ENCODE assay signal across 17 cellular contexts in the genomic region with DNA sequence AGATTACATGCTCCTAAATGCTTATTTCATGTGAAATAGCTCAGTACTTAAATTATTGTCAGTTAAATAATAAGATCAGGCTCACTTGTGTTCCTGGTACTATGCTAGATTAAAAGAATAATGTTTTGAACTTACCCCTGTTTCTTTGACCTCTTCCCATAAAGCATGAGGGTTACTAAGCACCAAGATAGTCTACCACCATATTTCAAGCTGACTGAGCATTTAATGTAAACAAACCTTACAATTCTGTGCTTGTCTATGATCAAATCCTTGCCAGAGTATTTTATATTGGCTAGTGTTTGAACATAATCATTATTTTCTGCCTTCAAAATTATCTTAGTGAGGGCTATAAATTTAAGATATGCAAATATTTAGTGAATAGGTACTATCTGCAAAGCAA.
A peak's percentile ranks its signal among the peaks of the same experiment; 100 is the strongest.
DNase-seq lines count a peak whose midpoint lies in the region; ATAC-seq, FAIRE-seq and TF ChIP-seq lines count a peak whose summit lies in the region.
"Had no signal": no experiment of that assay in that cellular context is flagged by ENCODE, and none has a peak within 500 bp of the region (broad histone marks: within the 10 kb centered on the region; RNA-seq: fewer than 3 reads in every experiment).

No MANE protein-coding gene starts in this region.

- H3K4me3 ChIP-seq in HepG2 (replicated peaks in 1 of 3; ENCODE audit: insufficient read depth in 1 of 3, low read depth in 2 of 3, low read length in 3 of 3) (no peak overlapping the region), right lobe of liver (no peak overlapping the region)
- H3K4me3 ChIP-seq: HAP-1 had no signal

- no peak for FAIRE-seq in HepG2 (lab: Jason Lieb, UNC)
- FAIRE-seq: G401.6, GM12892 had no signal

- ATAC-seq in HepG2: no peak
- ATAC-seq in right lobe of liver: no peak
- ATAC-seq in GM19351 (IDR thresholded peaks at IDR 0.05; ENCODE audit: unreplicated experiment): no peak

- no peak overlapping the region for H3K27ac ChIP-seq in HepG2 (ENCODE audit: extremely low read length, insufficient read depth, low read length)
- no peak overlapping the region for H3K27ac ChIP-seq in right lobe of liver

- no peak overlapping the region for H2AFZ ChIP-seq in HepG2 (ENCODE audit: low read length)

- DNase-seq in HepG2 (ENCODE audit: low spot score) (no peak), right lobe of liver (no peak), NCI-H2081 treated with DMSO at 0.1 percent for 48 hours (lab: John Stamatoyannopoulos, UW) (peak; percentile 68), amniotic epithelial cell (ENCODE audit: low read depth) (peak; percentile 66), SHP77 treated with DMSO at 0.1 percent for 48 hours (lab: John Stamatoyannopoulos, UW) (no peak)
- DNase-seq in NK-92 treated with Interleukin-12 subunit alpha and Interleukin-12 subunit beta, amount 100 ng/mL, for 24 hours (lab: John Stamatoyannopoulos, UW): no peak
- DNase-seq: ACHN; BE2C; C1 segment of cervical spinal cord; CD4-positive, CD25-positive, alpha-beta regulatory T cell; CD8-positive, alpha-beta memory T cell; COR-L47; KG1 had no signal

- BruUV-seq in HepG2 (replicated peaks; lab: Mats Ljungman, UMichigan): no TSS peak

- TF ChIP-seq EP300 in HepG2 (IDR thresholded peaks at IDR 0.05; ENCODE audit: low read depth in 2 of 2, low read length in 2 of 2) (no peak), HepG2 (CRISPR knock-in tag; IDR thresholded peaks at IDR 0.05; ENCODE audit: borderline replicate concordance) (no peak)

- TF ChIP-seq CTCF in HepG2 (CRISPR knock-in tag; IDR thresholded peaks at IDR 0.05): no peak
- TF ChIP-seq CTCF in right lobe of liver (IDR thresholded peaks at IDR 0.05): no peak

- H3K27me3 ChIP-seq in HepG2 (ENCODE audit: control insufficient read depth in 1 of 2, insufficient read depth in 2 of 2, low read length in 2 of 2) (no peaks in the 10 kb centered on the region), right lobe of liver (no peaks in the 10 kb centered on the region)
- H3K27me3 ChIP-seq: BE2C had no signal

- H3K79me2 ChIP-seq in HepG2 (ENCODE audit: insufficient read depth, low read length): no peaks in the 10 kb centered on the region

- POLR2A ChIA-PET in HepG2 (lab: Yijun Ruan, JAX): no interaction called here

- H3K4me2 ChIP-seq in HepG2 (ENCODE audit: low read depth, low read length): no peak overlapping the region

- no peak overlapping the region for H3K9ac ChIP-seq in HepG2 (ENCODE audit: insufficient read depth, low read depth, low read length)

- CTCF ChIA-PET in HepG2 (lab: Yijun Ruan, JAX; ENCODE audit: low intra/inter-chr PET ratio, low total read pairs): no interaction called here

- intact Hi-C loops in HepG2 (cut with micrococcal nuclease; ENCODE audit: unreplicated experiment): no loop called here
- intact Hi-C loops in right lobe of liver (cut with DNase I): no loop called here

- H3K4me1 ChIP-seq in HepG2 (ENCODE audit: insufficient read depth, low read length) (no peaks in the 10 kb centered on the region), right lobe of liver (no peaks in the 10 kb centered on the region)
- H3K4me1 ChIP-seq: BE2C had no signal

- peaks cover 1% of the 10 kb centered on the region; the same call in 1 of the 2 replicates for H3K9me3 ChIP-seq in HepG2 (ENCODE audit: low read length)
- H3K9me3 ChIP-seq in right lobe of liver: no peaks in the 10 kb centered on the region
- H3K9me3 ChIP-seq: BE2C had no signal

- TF ChIP-seq POLR2A in HepG2 (IDR thresholded peaks at IDR 0.05; ENCODE audit: insufficient read depth in 1 of 2, low read depth in 2 of 2, low read length in 2 of 2) (no peak), right lobe of liver (IDR thresholded peaks at IDR 0.05) (no peak)

- TF ChIP-seq RAD21 in HepG2 (CRISPR knock-in tag; IDR thresholded peaks at IDR 0.05): no peak

- in situ Hi-C loops in HepG2 (cut with HindIII; ENCODE audit: extremely low pct_ligation_motif_present, low pct_unique_long_range_greater_than_20kb): no loop called here

- no peaks in the 10 kb centered on the region for H4K20me1 ChIP-seq in HepG2 (ENCODE audit: insufficient read depth, low read length)

- H3K36me3 ChIP-seq in HepG2 (replicated peaks in 1 of 2; ENCODE audit: control insufficient read depth in 1 of 2, insufficient read depth in 2 of 2, low read length in 2 of 2) (no peaks in the 10 kb centered on the region), right lobe of liver (no peaks in the 10 kb centered on the region)
- H3K36me3 ChIP-seq: BE2C, HAP-1 had no signal

TF ChIP-seq in HepG2, 621 proteins besides CTCF, POLR2A, EP300 and RAD21:
- TF ChIP-seq HDAC6 (IDR thresholded peaks at IDR 0.05; ENCODE audit: low read depth, low read length): no peak
- TF ChIP-seq ZNF713 (CRISPR knock-in tag; IDR thresholded peaks at IDR 0.05): no peak
- TF ChIP-seq MAFK (conservative IDR thresholded peaks at IDR 0.05 in 1 of 2, IDR thresholded peaks at IDR 0.05 in 1 of 2; ENCODE audit: low read length in 2 of 2): peak; percentile 27 to 43; a peak in 2 of 4 replicates
- peak; percentile 35; the same call in 1 of the 2 replicates for TF ChIP-seq MAFF (IDR thresholded peaks at IDR 0.05; ENCODE audit: low read depth, low read length)
- TF ChIP-seq ZNF10 (CRISPR knock-in tag; IDR thresholded peaks at IDR 0.05; ENCODE audit: borderline replicate concordance, low read depth): no peak
TF ChIP-seq in HepG2: peak in this region for 2.

Comparison
In these comparisons a context has a peak if more than half of its experiments do, and no peak if none do; other contexts are left out.
1. DNase-seq: peak in NCI-H2081 treated with DMSO at 0.1 percent for 48 hours (single experiment) and amniotic epithelial cell (single experiment); none in HepG2 (single experiment), right lobe of liver (0 of 3), NK-92 treated with Interleukin-12 subunit alpha and Interleukin-12 subunit beta, amount 100 ng/mL, for 24 hours (single experiment) and SHP77 treated with DMSO at 0.1 percent for 48 hours (single experiment).